In the genomic region with DNA sequence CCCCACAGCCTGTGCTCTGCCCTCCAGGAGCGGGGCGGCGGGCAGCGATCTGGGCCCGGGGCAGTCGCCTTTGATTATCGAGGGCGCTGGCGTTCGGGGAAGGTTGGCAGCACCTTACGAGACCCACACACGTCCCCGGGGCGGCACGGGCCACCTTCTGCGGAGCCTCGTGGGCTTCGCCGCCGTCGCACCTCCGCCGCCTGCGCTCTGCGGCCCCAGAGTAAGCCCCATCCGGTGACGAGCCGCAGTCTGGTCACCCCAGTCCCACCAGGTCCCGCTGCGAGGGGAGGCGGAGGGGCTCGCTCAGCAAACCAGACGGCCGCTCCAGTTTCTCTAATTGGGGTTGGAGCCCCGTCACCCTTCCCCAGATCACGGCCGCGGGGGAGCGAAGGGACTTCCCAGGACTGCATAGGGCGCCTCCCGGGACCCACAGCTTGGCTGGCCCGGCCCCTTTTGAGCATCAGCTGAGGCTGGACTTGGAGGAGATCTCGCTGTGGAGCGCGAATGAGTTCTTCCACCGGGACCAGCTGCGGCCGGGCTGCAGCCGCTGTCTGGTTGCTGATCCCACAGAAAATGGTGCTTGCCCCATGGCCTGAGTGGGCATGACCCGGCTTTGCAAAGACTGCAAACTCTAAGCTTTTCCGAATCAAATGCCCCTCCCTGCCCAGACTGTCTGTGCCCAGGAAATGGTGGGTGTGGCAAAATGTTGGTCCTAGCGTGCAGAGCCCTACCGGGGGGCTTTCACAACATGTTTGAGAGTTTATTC, we compare ENCODE assay signal across 8 cellular contexts. TPM values are rescaled to one million over a fixed set of nuclear protein-coding genes. Genes with fewer than 3 reads are reported as not detected.
A peak's percentile ranks its signal among the peaks of the same experiment; 100 is the strongest.
DNase-seq lines count a peak whose midpoint lies in the region; ATAC-seq and TF ChIP-seq lines count a peak whose summit lies in the region.

No MANE protein-coding gene starts in this region.

- H3K36me3 ChIP-seq in H7 (replicated peaks; ENCODE audit: control insufficient read depth, insufficient read depth, low read length), result no peaks in the 10 kb centered on the region
- no peaks in the 10 kb centered on the region for H3K36me3 ChIP-seq in MM.1S (replicated peaks; ENCODE audit: insufficient read depth, low read length)

- no peaks in the 10 kb centered on the region for H3F3A ChIP-seq in MM.1S (ENCODE audit: insufficient read depth, low read length)

- no peaks in the 10 kb centered on the region for H3K4me1 ChIP-seq in MM.1S (ENCODE audit: low read length)

- H3K4me3 Mint-ChIP-seq in naive B cell, result peak overlapping the region; percentile 73 to 92 (median 84)

- H3K4me3 ChIP-seq in GM12864 (ENCODE audit: low read depth, low read length) (peak overlapping the region; percentile 58), H7 (ENCODE audit: insufficient read depth, low read depth, low read length) (peak overlapping the region; percentile 53), MM.1S (ENCODE audit: low read length) (peak overlapping the region; percentile 63)

- ATAC-seq in esophagus mucosa, result peak; percentile 56
- peak; percentile 76 for ATAC-seq in naive B cell (ENCODE audit: low read depth in 2 of 2)

- H3K9ac ChIP-seq in MM.1S (ENCODE audit: low read length), result no peak overlapping the region; the same call in 1 of the 2 replicates

- peak overlapping the region; percentile 51 for H2AFZ ChIP-seq in MM.1S (ENCODE audit: low read length)

- TF ChIP-seq CTCF in GM12864 (IDR thresholded peaks at IDR 0.05; ENCODE audit: low read depth, low read length, missing control alignments) (no peak), MM.1S (IDR thresholded peaks at IDR 0.05; ENCODE audit: low read length) (no peak)

- no peaks in the 10 kb centered on the region for H4K20me1 ChIP-seq in MM.1S (ENCODE audit: insufficient read depth, low read length)

- no peaks in the 10 kb centered on the region for H3K9me2 ChIP-seq in MM.1S (replicated peaks; ENCODE audit: insufficient read depth, low read length)

- peaks cover 7 to 40% (median 34%) of the 10 kb centered on the region in 3 donors for H3K27me3 Mint-ChIP-seq in naive B cell

- H3K36me3 Mint-ChIP-seq in naive B cell, result no peaks in the 10 kb centered on the region

- peaks cover 7 to 15% (median 12%) of the 10 kb centered on the region in 3 donors for H3K4me1 Mint-ChIP-seq in naive B cell

- H3K79me2 ChIP-seq in MM.1S (ENCODE audit: low read length), result no peaks in the 10 kb centered on the region

- DNase-seq in GM12864 (ENCODE audit: low read depth) (no peak), H7 (peak; percentile 86), MM.1S (peak; percentile 7), activated T-cell treated with anti-CD3 and anti-CD28 coated beads for 4 hours (peak; percentile 28), naive B cell (peak; percentile 45), NCI-H2171 (lab: John Stamatoyannopoulos, UW) (no peak)

- peak overlapping the region in 1 of 6 donors; percentile 31 for H3K27ac Mint-ChIP-seq in naive B cell

- no peaks in the 10 kb centered on the region for H3K9me3 Mint-ChIP-seq in naive B cell

- H3K27ac ChIP-seq in MM.1S (ENCODE audit: low read length) (no peak overlapping the region), temporal lobe (ENCODE audit: low read depth, low read length) (peak overlapping the region; percentile 18)

- peak overlapping the region; percentile 79 for H3K4me2 ChIP-seq in MM.1S (ENCODE audit: low read depth, low read length)

- no peaks in the 10 kb centered on the region for H3K9me3 ChIP-seq in MM.1S (replicated peaks; ENCODE audit: insufficient read depth, low read length)

- H3K27me3 ChIP-seq in H7 (ENCODE audit: control insufficient read depth, insufficient read depth, low read length), result peaks cover 36% of the 10 kb centered on the region
- H3K27me3 ChIP-seq in MM.1S (replicated peaks; ENCODE audit: insufficient read depth, low read length), result no peaks in the 10 kb centered on the region

RNA-seq across cellular contexts. Expression of gene LGALS3, which starts 0.6 kb away (rescaled TPM):
- total RNA-seq in H7 (2014; rRNA removed; shearing (Covaris generic)), result 0.18 and 1.6 TPM in 2 replicates
- total RNA-seq in esophagus mucosa (211 TPM), temporal lobe (11.3 TPM)
- polyA plus RNA-seq in naive B cell (ENCODE audit: low read depth in 6 of 6), result 1 to 10 TPM; 2.4 to 8.7 (median 4.8) TPM

Comparison
In these comparisons a context has a peak if more than half of its experiments do, and no peak if none do; other contexts are left out.
1. DNase-seq: peak in H7 (single experiment), MM.1S (single experiment), activated T-cell treated with anti-CD3 and anti-CD28 coated beads for 4 hours (single experiment) and naive B cell (single experiment); none in GM12864 (single experiment) and NCI-H2171 (single experiment).
2. RNA of gene LGALS3, which starts 0.6 kb away (total RNA-seq): 211 TPM in esophagus mucosa (single experiment); 11.3 TPM in temporal lobe (single experiment) and 0.18 to 1.6 TPM in H7; every median in the first group is over 10 times any median in the second.
3. Peak in every context shown above with its lines, with median percentiles within 50 percentile points of each other: H3K4me3 ChIP-seq.